In the genomic region with DNA sequence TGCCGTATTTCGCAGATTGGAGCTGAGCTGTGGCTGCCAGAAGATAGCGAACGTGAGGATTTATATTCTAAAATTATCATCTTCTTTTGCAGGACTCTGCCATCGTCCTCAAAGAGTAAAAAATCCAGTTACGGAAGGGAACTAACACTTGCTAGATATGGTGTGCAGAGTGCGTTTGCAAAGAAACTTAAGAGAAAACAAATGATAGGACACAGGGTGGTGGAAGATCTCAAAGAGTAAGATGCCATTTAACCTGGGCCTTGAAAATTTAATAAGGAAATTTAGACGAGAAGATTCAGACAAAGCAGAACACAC, we compare ENCODE assay signal across 8 cellular contexts. TPM values are rescaled to one million over a fixed set of nuclear protein-coding genes. Genes with fewer than 3 reads are reported as not detected.
A peak's percentile ranks its signal among the peaks of the same experiment; 100 is the strongest.
DNase-seq lines count a peak whose midpoint lies in the region; ATAC-seq and TF ChIP-seq lines count a peak whose summit lies in the region.

No MANE protein-coding gene starts in this region.

- H3K9me3 Mint-ChIP-seq in glutamatergic neuron (ENCODE audit: unreplicated experiment) = no peaks in the 10 kb centered on the region

- H3K27ac Mint-ChIP-seq in glutamatergic neuron (ENCODE audit: unreplicated experiment) = no peak overlapping the region

- peak overlapping the region; percentile 96 to 98 for H3K9ac ChIP-seq in stomach smooth muscle (ENCODE audit: low read length in 2 of 2)

- H3K36me3 ChIP-seq in Panc1 (ENCODE audit: control insufficient read depth, insufficient read depth, low read length) (peaks cover 6% of the 10 kb centered on the region; the same call in 1 of the 2 replicates), stomach smooth muscle (ENCODE audit: control insufficient read depth in 2 of 2, insufficient read depth in 2 of 2, low read length in 2 of 2) (no peaks in the 10 kb centered on the region)

- intact Hi-C loops in Panc1 (cut with micrococcal nuclease; ENCODE audit: unreplicated experiment) = loop anchor here (2.0 to 10.0 kb wide), 2 partner anchors 125 to 457 kb away; no protein-coding TSS in a partner anchor

- TF ChIP-seq CTCF in Panc1 (IDR thresholded peaks at IDR 0.05) = no peak
- TF ChIP-seq CTCF in glutamatergic neuron (IDR thresholded peaks at IDR 0.05; ENCODE audit: partially characterized antibody, unreplicated experiment) = peak; percentile 36
- TF ChIP-seq CTCF in GM10266 (IDR thresholded peaks at IDR 0.05; ENCODE audit: control insufficient read depth, insufficient read depth, low read depth, missing control alignments) = no peak

- H3K4me3 ChIP-seq in Panc1 (ENCODE audit: low read depth in 2 of 2, low read length in 2 of 2) = peak overlapping the region; percentile 92 to 98
- peak overlapping the region; percentile 91 to 100 for H3K4me3 ChIP-seq in stomach smooth muscle (ENCODE audit: low read length in 2 of 2)

- CTCF ChIA-PET in Panc1 (lab: Charles Lee) = interaction anchor here (0.7 kb wide), 1 partner anchor 777 kb away, joined by 5 read pairs; no protein-coding TSS in a partner anchor

- POLR2A ChIA-PET in Panc1 (lab: Charles Lee) = interaction anchor here (0.6 kb wide), 1 partner anchor 46 kb away, joined by 3 read pairs; no protein-coding TSS in a partner anchor

- in situ Hi-C loops in Panc1 (cut with HindIII; ENCODE audit: low pct_unique_long_range_greater_than_20kb, low sequenced_read_pairs) = no loop called here

- H3K4me1 ChIP-seq in Panc1 (ENCODE audit: control insufficient read depth, insufficient read depth, low read length) (peaks cover 3% of the 10 kb centered on the region; the same call in 1 of the 2 replicates), stomach smooth muscle (ENCODE audit: control insufficient read depth, insufficient read depth, low read length) (peaks cover 4% of the 10 kb centered on the region)

- no peak overlapping the region for H3K4me3 Mint-ChIP-seq in glutamatergic neuron (ENCODE audit: unreplicated experiment)

- no peaks in the 10 kb centered on the region for H3K36me3 Mint-ChIP-seq in glutamatergic neuron (ENCODE audit: unreplicated experiment)

- H3K9me3 ChIP-seq in Panc1 (ENCODE audit: control insufficient read depth, insufficient read depth, low read depth, low read length) = no peaks in the 10 kb centered on the region
- no peaks in the 10 kb centered on the region for H3K9me3 ChIP-seq in stomach smooth muscle (ENCODE audit: control insufficient read depth in 2 of 2, low read length in 2 of 2)

- BruUV-seq in Panc1 (replicated peaks; lab: Mats Ljungman, UMichigan) = TSS peak; percentile 91

- peak; percentile 1 for ATAC-seq in GM21423 (IDR thresholded peaks at IDR 0.05; ENCODE audit: unreplicated experiment)
- peak; percentile 12; the same call in 1 of the 2 replicates for ATAC-seq in Panc1
- no peak for ATAC-seq in GM19328 (IDR thresholded peaks at IDR 0.05; ENCODE audit: unreplicated experiment)
- ATAC-seq in HG02571 (IDR thresholded peaks at IDR 0.05; ENCODE audit: unreplicated experiment) = no peak

- no peaks in the 10 kb centered on the region for H3K27me3 Mint-ChIP-seq in glutamatergic neuron (ENCODE audit: unreplicated experiment)

- H3K27me3 ChIP-seq in Panc1 (ENCODE audit: control insufficient read depth, insufficient read depth, low read length) = no peaks in the 10 kb centered on the region
- no peaks in the 10 kb centered on the region for H3K27me3 ChIP-seq in stomach smooth muscle (ENCODE audit: control insufficient read depth in 1 of 2, insufficient read depth in 2 of 2, low read length in 2 of 2)

- no peaks in the 10 kb centered on the region for H3K4me1 Mint-ChIP-seq in glutamatergic neuron (ENCODE audit: low read depth, unreplicated experiment)

- peak overlapping the region; percentile 96 for H3K27ac ChIP-seq in Panc1 (ENCODE audit: low read length)
- H3K27ac ChIP-seq in stomach smooth muscle (ENCODE audit: low read length) = peak overlapping the region; percentile 96

- DNase-seq in Panc1 (ENCODE audit: low read depth, low spot score) (no peak), glutamatergic neuron (no peak), GM10266 (ENCODE audit: extremely low spot score) (no peak), NCI-H2196 treated with DMSO at 0.1 percent for 48 hours (lab: John Stamatoyannopoulos, UW; ENCODE audit: unreplicated experiment) (no peak)

RNA-seq across cellular contexts. Expression of gene LARP7, which starts 0.6 kb away (rescaled TPM):
- total RNA-seq in Panc1 (2021; ENCODE audit: unreplicated experiment) (21.7 TPM), glutamatergic neuron (ENCODE audit: unreplicated experiment) (40.9 TPM)
- 21.5 TPM for polyA plus RNA-seq in Panc1 (2012; ENCODE audit: insufficient read length)

RNA-seq across cellular contexts. Expression of gene ZGRF1, which starts 0.8 kb away (rescaled TPM):
- total RNA-seq in Panc1 (2021; ENCODE audit: unreplicated experiment) = 7.4 TPM
- 1.2 TPM for polyA plus RNA-seq in Panc1 (2012; ENCODE audit: insufficient read length)
- total RNA-seq in glutamatergic neuron (ENCODE audit: unreplicated experiment) = 18.5 TPM

Comparison
In these comparisons a context has a peak if more than half of its experiments do, and no peak if none do; other contexts are left out.
1. ATAC-seq: peak in GM21423 (single experiment) and Panc1 (single experiment); none in GM19328 (single experiment) and HG02571 (single experiment).